28 cellular contexts compared by ENCODE assay signal in genomic region chr17:77674358-77674757, GRCh38.
"Had no signal": no experiment of that assay in that cellular context is flagged by ENCODE, and none has a peak within 500 bp of the region (broad histone marks: within the 10 kb centered on the region; RNA-seq: fewer than 3 reads in every experiment).

No MANE protein-coding gene starts in this region.

- H3K36me3 ChIP-seq: adrenal gland, colonic mucosa, esophagus squamous epithelium, gastroesophageal sphincter had no signal

- H3K9me3 ChIP-seq: adrenal gland, body of pancreas, colonic mucosa, esophagus squamous epithelium, gastroesophageal sphincter had no signal

- H3K27me3 ChIP-seq: colonic mucosa, gastroesophageal sphincter had no signal

- DNase-seq: activated CD4-positive, alpha-beta memory T cell treated with anti-CD3 and anti-CD28 coated beads for 36 hours; activated CD4-positive, alpha-beta T cell treated with anti-CD3 and anti-CD28 coated beads for 36 hours; activated CD4-positive, alpha-beta T cell treated with anti-CD3 and anti-CD28 coated beads, Interleukin-2, amount 10 ng/mL, durations not matched to agents 24 days and 14 days; activated CD4-positive, CD25-positive, alpha-beta regulatory T cell; activated CD4-positive, CD25-positive, alpha-beta regulatory T cell treated with anti-CD3 and anti-CD28 coated beads, Interleukin-2, amount 50 U/mL, for 72 hours; activated CD8-positive, alpha-beta memory T cell treated with anti-CD3 and anti-CD28 coated beads, Interleukin-2, amount 10 ng/mL, durations not matched to agents 7 days and 5 days; activated CD8-positive, alpha-beta memory T cell treated with anti-CD3 and anti-CD28 coated beads, Interleukin-2, amount 50 U/mL, for 4 hours; activated CD8-positive, alpha-beta T cell treated with anti-CD3 and anti-CD28 coated beads, Interleukin-2, amount 10 ng/mL, durations not matched to agents 7 days and 5 days; activated naive CD4-positive, alpha-beta T cell treated with anti-CD3 and anti-CD28 coated beads for 36 hours; activated naive CD8-positive, alpha-beta T cell treated with anti-CD3 and anti-CD28 coated beads for 36 hours; activated naive CD8-positive, alpha-beta T cell treated with anti-CD3 and anti-CD28 coated beads, Interleukin-2, amount 50 U/mL, for 24 hours; activated T-cell treated with anti-CD3 and anti-CD28 coated beads, Interleukin-2, amount 50 U/mL, for 1 hour; activated T-cell treated with anti-CD3 and anti-CD28 coated beads, Interleukin-2, amount 50 U/mL, for 48 hours; adrenal gland; amygdala; aorta; body of pancreas; central memory CD4-positive, alpha-beta T cell; cerebellar nuclear complex; colonic mucosa; effector CD8-positive, alpha-beta T cell; esophagus squamous epithelium; foreskin melanocyte; T-helper 2 cell had no signal

- H3K4me1 ChIP-seq: adrenal gland, body of pancreas, colonic mucosa had no signal

- H3K27ac ChIP-seq: adrenal gland, body of pancreas, colonic mucosa, epithelial cell of prostate, esophagus squamous epithelium, gastroesophageal sphincter had no signal

- FAIRE-seq: endometrium, endothelial cell of umbilical vein had no signal

- H3K4me3 ChIP-seq: adrenal gland, body of pancreas, colonic mucosa, esophagus squamous epithelium, gastroesophageal sphincter had no signal
